1 cellular context compared by ENCODE assay signal in the genomic region with DNA sequence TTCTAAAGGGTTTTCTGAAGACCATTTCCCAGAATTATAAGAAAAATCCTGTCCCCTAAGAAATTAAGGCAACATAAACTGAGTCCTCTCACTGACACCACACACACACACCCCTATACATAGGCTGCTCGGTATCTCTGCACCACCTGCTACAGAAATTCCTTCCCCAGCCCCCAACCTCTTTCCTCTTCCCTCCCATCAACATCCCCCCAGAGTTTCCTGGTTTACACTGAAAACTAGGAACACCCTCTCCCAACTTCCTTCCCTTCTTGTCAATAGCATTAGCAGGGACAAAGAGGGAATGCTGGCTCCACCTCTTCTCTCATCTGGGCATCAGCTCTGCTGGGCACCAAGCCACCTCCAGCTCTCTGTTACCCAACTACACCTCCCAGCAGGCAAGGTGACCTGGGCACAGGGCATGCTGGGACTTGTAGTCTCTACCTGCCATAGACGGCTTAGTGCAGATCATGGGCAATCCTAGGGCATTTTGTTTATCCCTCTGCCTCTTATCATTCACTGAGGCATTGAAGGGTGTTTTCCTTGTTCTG.
TF ChIP-seq lines count a peak whose summit lies in the region.

No MANE protein-coding gene starts in this region.

TF ChIP-seq in PFSK-1, 5 proteins besides CTCF, POLR2A, EP300 and RAD21 (continued from another document):
- TF ChIP-seq, protein P1, sequence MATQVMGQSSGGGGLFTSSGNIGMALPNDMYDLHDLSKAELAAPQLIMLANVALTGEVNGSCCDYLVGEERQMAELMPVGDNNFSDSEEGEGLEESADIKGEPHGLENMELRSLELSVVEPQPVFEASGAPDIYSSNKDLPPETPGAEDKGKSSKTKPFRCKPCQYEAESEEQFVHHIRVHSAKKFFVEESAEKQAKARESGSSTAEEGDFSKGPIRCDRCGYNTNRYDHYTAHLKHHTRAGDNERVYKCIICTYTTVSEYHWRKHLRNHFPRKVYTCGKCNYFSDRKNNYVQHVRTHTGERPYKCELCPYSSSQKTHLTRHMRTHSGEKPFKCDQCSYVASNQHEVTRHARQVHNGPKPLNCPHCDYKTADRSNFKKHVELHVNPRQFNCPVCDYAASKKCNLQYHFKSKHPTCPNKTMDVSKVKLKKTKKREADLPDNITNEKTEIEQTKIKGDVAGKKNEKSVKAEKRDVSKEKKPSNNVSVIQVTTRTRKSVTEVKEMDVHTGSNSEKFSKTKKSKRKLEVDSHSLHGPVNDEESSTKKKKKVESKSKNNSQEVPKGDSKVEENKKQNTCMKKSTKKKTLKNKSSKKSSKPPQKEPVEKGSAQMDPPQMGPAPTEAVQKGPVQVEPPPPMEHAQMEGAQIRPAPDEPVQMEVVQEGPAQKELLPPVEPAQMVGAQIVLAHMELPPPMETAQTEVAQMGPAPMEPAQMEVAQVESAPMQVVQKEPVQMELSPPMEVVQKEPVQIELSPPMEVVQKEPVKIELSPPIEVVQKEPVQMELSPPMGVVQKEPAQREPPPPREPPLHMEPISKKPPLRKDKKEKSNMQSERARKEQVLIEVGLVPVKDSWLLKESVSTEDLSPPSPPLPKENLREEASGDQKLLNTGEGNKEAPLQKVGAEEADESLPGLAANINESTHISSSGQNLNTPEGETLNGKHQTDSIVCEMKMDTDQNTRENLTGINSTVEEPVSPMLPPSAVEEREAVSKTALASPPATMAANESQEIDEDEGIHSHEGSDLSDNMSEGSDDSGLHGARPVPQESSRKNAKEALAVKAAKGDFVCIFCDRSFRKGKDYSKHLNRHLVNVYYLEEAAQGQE (IDR thresholded peaks at IDR 0.05; ENCODE audit: insufficient read depth in 1 of 2, low read depth in 2 of 2, low read length in 2 of 2) = 0 out of 4 replicates have a peak, but pooled peaks of 1 of the 2 experiments have one; percentile 12
- TF ChIP-seq SIN3A (IDR thresholded peaks at IDR 0.05; ENCODE audit: borderline replicate concordance, insufficient read depth, low read length) (no peak), FOXP2 (optimal IDR thresholded peaks at IDR 0.05; ENCODE audit: borderline replicate concordance, extremely low read depth, extremely low read length, insufficient read depth) (peak; percentile 17)
